Comparison of ENCODE assay signal across 29 cellular contexts in the genomic region with DNA sequence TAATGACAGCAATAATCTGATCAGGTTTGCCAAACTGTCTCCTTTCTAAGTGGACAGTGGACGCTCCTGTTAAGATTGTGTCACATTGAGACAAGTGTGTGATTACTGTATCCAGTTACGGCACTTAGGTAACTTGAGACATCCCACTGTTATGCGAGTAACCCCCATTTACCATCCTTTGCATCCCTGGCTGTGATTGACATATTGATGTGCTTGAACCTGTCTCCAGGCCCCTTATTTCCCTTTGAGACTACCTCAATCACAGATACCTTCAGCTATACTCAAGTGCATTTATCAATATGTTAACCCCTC.
"Had no signal": no experiment of that assay in that cellular context is flagged by ENCODE, and none has a peak within 500 bp of the region (broad histone marks: within the 10 kb centered on the region; RNA-seq: fewer than 3 reads in every experiment).

No MANE protein-coding gene starts in this region.

- H3K27me3 ChIP-seq: adrenal gland, body of pancreas, colonic mucosa, gastrocnemius medialis, neutrophil, right lobe of liver, stomach, tibial artery, upper lobe of right lung had no signal

- H3K27ac ChIP-seq: adrenal gland, body of pancreas, colonic mucosa, dorsolateral prefrontal cortex, gastrocnemius medialis, neutrophil, right lobe of liver, skin epidermis, stomach, tibial artery, upper lobe of right lung, VCaP had no signal

- H3K4me1 ChIP-seq: adrenal gland, body of pancreas, colonic mucosa, gastrocnemius medialis, right lobe of liver, stomach, tibial artery, upper lobe of right lung had no signal

- H3K4me3 ChIP-seq: adrenal gland, body of pancreas, colonic mucosa, dorsolateral prefrontal cortex, gastrocnemius medialis, right lobe of liver, skin epidermis, stomach, tibial artery, upper lobe of right lung had no signal

- H3K36me3 ChIP-seq: adrenal gland, colonic mucosa, gastrocnemius medialis, neutrophil, right lobe of liver, stomach, tibial artery, upper lobe of right lung had no signal

- ATAC-seq: activated CD4-positive, CD25-positive, alpha-beta regulatory T cell treated with anti-CD3 and anti-CD28 coated beads, Interleukin-2, amount 50 U/mL, for 24 hours; body of pancreas; effector memory CD8-positive, alpha-beta T cell; gastrocnemius medialis; right lobe of liver; stimulated activated effector memory CD8-positive, alpha-beta T cell treated with anti-CD3 and anti-CD28 coated beads, Interleukin-12 subunit alpha, Interleukin-12 subunit beta, amount 100 ng/mL, for 72 hours; upper lobe of right lung had no signal

- DNase-seq: activated CD4-positive, alpha-beta T cell treated with anti-CD3 and anti-CD28 coated beads for 48 hours; activated CD4-positive, alpha-beta T cell treated with anti-CD3 and anti-CD28 coated beads, Interleukin-2, amount 50 U/mL, for 48 hours; activated CD8-positive, alpha-beta memory T cell treated with anti-CD3 and anti-CD28 coated beads for 24 hours; activated effector memory CD4-positive, alpha-beta T cell treated with Interleukin-2 at 50 U/mL for 16 hours; activated naive CD4-positive, alpha-beta T cell treated with Interleukin-2 at 50 U/mL for 16 hours; activated naive CD8-positive, alpha-beta T cell treated with anti-CD3 and anti-CD28 coated beads for 36 hours; adrenal gland; aorta; body of pancreas; cerebellar nuclear complex; colonic mucosa; dorsolateral prefrontal cortex; effector memory CD8-positive, alpha-beta T cell; erythroblast; gastrocnemius medialis; glutamatergic neuron; mammary epithelial cell; right lobe of liver; stimulated activated CD4-positive, alpha-beta T cell treated with anti-CD3 and anti-CD28 coated beads, Interleukin-12 subunit alpha, Interleukin-12 subunit beta, amount 100 ng/mL, for 4 hours; stimulated activated CD4-positive, alpha-beta T cell treated with anti-CD3 and anti-CD28 coated beads, Interleukin-4, amount 100 ng/mL, for 1 hour; stomach; T-helper 9 cell; tibial artery; upper lobe of right lung had no signal

- H3K9me3 ChIP-seq: adrenal gland, body of pancreas, colonic mucosa, gastrocnemius medialis, neutrophil, right lobe of liver, upper lobe of right lung had no signal
